2 cellular contexts compared by ENCODE assay signal in genomic region chr5:82257247-82257646, GRCh38.
TF ChIP-seq lines count a peak whose summit lies in the region.

No MANE protein-coding gene starts in this region.

TF ChIP-seq in WTC11, 78 proteins besides CTCF, POLR2A, EP300 and RAD21:
- TF ChIP-seq AFF4 (CRISPR knock-in tag; IDR thresholded peaks at IDR 0.05; ENCODE audit: borderline replicate concordance) = no peak

TF ChIP-seq in H1, 55 proteins besides CTCF, POLR2A, EP300 and RAD21 (continued from another document):
- no peak for TF ChIP-seq BRCA1 (IDR thresholded peaks at IDR 0.05; ENCODE audit: low read depth, low read length)
- TF ChIP-seq ATF3 (IDR thresholded peaks at IDR 0.05; ENCODE audit: insufficient read depth, low read depth, low read length) = no peak
- no peak for TF ChIP-seq POLR2AphosphoS5 (IDR thresholded peaks at IDR 0.05; ENCODE audit: low read depth, low read length)
- TF ChIP-seq JUND (IDR thresholded peaks at IDR 0.05; ENCODE audit: low read length) = no peak
- TF ChIP-seq KDM1A (IDR thresholded peaks at IDR 0.05; ENCODE audit: borderline replicate concordance, low read length) = no peak
- no peak for TF ChIP-seq SAP30 (IDR thresholded peaks at IDR 0.05; ENCODE audit: insufficient read depth, insufficient replicate concordance, low read length)
- no peak for TF ChIP-seq CHD7 (IDR thresholded peaks at IDR 0.05; ENCODE audit: insufficient replicate concordance, low read length)
- no peak for TF ChIP-seq SP4 (IDR thresholded peaks at IDR 0.05; ENCODE audit: low read length)
- no peak for TF ChIP-seq NANOG (IDR thresholded peaks at IDR 0.05; ENCODE audit: insufficient read depth, low read depth, low read length, poor library complexity, severe bottlenecking)
TF ChIP-seq in H1: peak in this region for 0.
